ENCODE assay signal across 15 cellular contexts in genomic region chr16:86585821-86586611, GRCh38. TPM values are rescaled to one million over a fixed set of nuclear protein-coding genes. Genes with fewer than 3 reads are reported as not detected.
A peak's percentile ranks its signal among the peaks of the same experiment; 100 is the strongest.
DNase-seq lines count a peak whose midpoint lies in the region; ATAC-seq and TF ChIP-seq lines count a peak whose summit lies in the region.
"Had no signal": no experiment of that assay in that cellular context is flagged by ENCODE, and none has a peak within 500 bp of the region (broad histone marks: within the 10 kb centered on the region; RNA-seq: fewer than 3 reads in every experiment).

No MANE protein-coding gene starts in this region.

- H3K9me3 ChIP-seq in Panc1 (ENCODE audit: control insufficient read depth, insufficient read depth, low read depth, low read length) (no peaks in the 10 kb centered on the region), parathyroid adenoma (ENCODE audit: control insufficient read depth, low read length) (no peaks in the 10 kb centered on the region), prostate gland (no peaks in the 10 kb centered on the region)
- H3K9me3 ChIP-seq: BLaER1 had no signal

- H3K36me3 ChIP-seq in Panc1 (ENCODE audit: control insufficient read depth, insufficient read depth, low read length) = no peaks in the 10 kb centered on the region
- no peaks in the 10 kb centered on the region for H3K36me3 ChIP-seq in parathyroid adenoma (ENCODE audit: control insufficient read depth, insufficient read depth, low read length)
- H3K36me3 ChIP-seq in prostate gland = no peaks in the 10 kb centered on the region
- H3K36me3 ChIP-seq: BLaER1 had no signal

- intact Hi-C loops in Panc1 (cut with micrococcal nuclease; ENCODE audit: unreplicated experiment) = no loop called here
- intact Hi-C loops in prostate gland (cut with DNase I) = no loop called here

- no peaks in the 10 kb centered on the region for H3K27me3 ChIP-seq in Panc1 (ENCODE audit: control insufficient read depth, insufficient read depth, low read length)
- no peaks in the 10 kb centered on the region for H3K27me3 ChIP-seq in parathyroid adenoma (ENCODE audit: control insufficient read depth, insufficient read depth, low read length)
- no peaks in the 10 kb centered on the region for H3K27me3 ChIP-seq in prostate gland (replicated peaks; ENCODE audit: insufficient read depth)

- H3K4me1 ChIP-seq in Panc1 (ENCODE audit: control insufficient read depth, insufficient read depth, low read length) (peaks cover 63% of the 10 kb centered on the region), parathyroid adenoma (no peaks in the 10 kb centered on the region), prostate gland (replicated peaks) (no peaks in the 10 kb centered on the region)
- H3K4me1 ChIP-seq: BLaER1 had no signal

- no peaks in the 10 kb centered on the region for H3K79me2 ChIP-seq in parathyroid adenoma

- DNase-seq in AG08396 (ENCODE audit: low spot score) (peak; percentile 70), Panc1 (ENCODE audit: low read depth, low spot score) (no peak), epithelial cell of prostate (ENCODE audit: low read depth, low spot score) (no peak), prostate gland (ENCODE audit: low spot score) (no peak), NCI-H2196 (lab: John Stamatoyannopoulos, UW; ENCODE audit: unreplicated experiment) (no peak), LoVo (ENCODE audit: low spot score) (no peak)
- DNase-seq: activated CD4-positive, alpha-beta memory T cell treated with anti-CD3 and anti-CD28 coated beads, Interleukin-2, amount 10 ng/mL, durations not matched to agents 7 days and 5 days; H9; NCI-H187 treated with DMSO at 0.1 percent for 48 hours; NK-92 treated with Interleukin-12 subunit alpha and Interleukin-12 subunit beta, amount 100 ng/mL, for 24 hours; stimulated activated CD4-positive, alpha-beta T cell treated with anti-CD3 and anti-CD28 coated beads, Interleukin-4, amount 100 ng/mL, for 4 hours; substantia nigra had no signal

- no peak overlapping the region for H2AFZ ChIP-seq in parathyroid adenoma

- H3K9ac ChIP-seq in parathyroid adenoma = no peak overlapping the region
- H3K9ac ChIP-seq: BLaER1 had no signal

- ATAC-seq in Panc1 = 0 out of 2 replicates have a peak, but pooled peaks have one; percentile 11
- ATAC-seq in HG03354 (IDR thresholded peaks at IDR 0.05; ENCODE audit: poor library complexity, severe bottlenecking, unreplicated experiment) = no peak

- no peak for TF ChIP-seq POLR2A in prostate gland (IDR thresholded peaks at IDR 0.05)

- POLR2A ChIA-PET in Panc1 (lab: Charles Lee) = interaction anchor here (0.5 kb wide), 1 partner anchor 732 kb away, joined by 5 read pairs; no protein-coding TSS in a partner anchor

- peak overlapping the region in 1 of 2 experiments; percentile 25; a peak in 2 of 4 replicates for H3K4me3 ChIP-seq in Panc1 (ENCODE audit: low read depth in 2 of 2, low read length in 2 of 2)
- no peak overlapping the region for H3K4me3 ChIP-seq in parathyroid adenoma (ENCODE audit: low read depth, low read length)
- no peak overlapping the region for H3K4me3 ChIP-seq in prostate gland
- H3K4me3 ChIP-seq: BLaER1 had no signal

- 72% methylated on average over 10 of the region's 10 CpGs for WGBS in prostate gland

- BruUV-seq in Panc1 (replicated peaks; lab: Mats Ljungman, UMichigan) = no TSS peak

- in situ Hi-C loops in Panc1 (cut with HindIII; ENCODE audit: low pct_unique_long_range_greater_than_20kb, low sequenced_read_pairs) = no loop called here

- no peak for TF ChIP-seq CTCF in Panc1 (IDR thresholded peaks at IDR 0.05)
- TF ChIP-seq CTCF in parathyroid adenoma (IDR thresholded peaks at IDR 0.05) = no peak
- no peak for TF ChIP-seq CTCF in prostate gland (IDR thresholded peaks at IDR 0.05)

- H3K4me2 ChIP-seq in parathyroid adenoma (ENCODE audit: low read length) = no peak overlapping the region
- H3K4me2 ChIP-seq: BLaER1 had no signal

- CTCF ChIA-PET in Panc1 (lab: Charles Lee) = interaction anchor here (0.7 kb wide), 1 partner anchor 8 kb away, joined by 3 read pairs; no protein-coding TSS in a partner anchor

- H3K27ac ChIP-seq in Panc1 (ENCODE audit: low read length) (peak overlapping the region; percentile 97), epithelial cell of prostate (peak overlapping the region; percentile 61), parathyroid adenoma (peak overlapping the region; percentile 17), prostate gland (no peak overlapping the region)
- H3K27ac ChIP-seq: BLaER1 had no signal

RNA-seq across cellular contexts. Expression of gene FOXL1, which starts 7.7 kb away (rescaled TPM):
- total RNA-seq in Panc1 (2021; ENCODE audit: unreplicated experiment) = 9.3 TPM
- 22.1 TPM for polyA plus RNA-seq in Panc1 (2012; ENCODE audit: insufficient read length)
- 1 to 10 TPM in 1 of 2 donors, under 1 TPM in 1; 0.87 to 8.6 TPM for total RNA-seq in prostate gland
- total RNA-seq: activated CD4-positive, alpha-beta memory T cell treated with anti-CD3 and anti-CD28 coated beads, Interleukin-2, amount 10 ng/mL, durations not matched to agents 7 days and 5 days had no signal

RNA-seq across cellular contexts. Expression of gene FOXC2, which starts 19.4 kb away (rescaled TPM):
- total RNA-seq in Panc1 (2021; ENCODE audit: unreplicated experiment) (14.9 TPM), prostate gland (1 to 10 TPM in 1 of 2 donors, under 1 TPM in 1; 0.41 to 6.5 TPM)
- 19.8 TPM for polyA plus RNA-seq in Panc1 (2012; ENCODE audit: insufficient read length)
- total RNA-seq: activated CD4-positive, alpha-beta memory T cell treated with anti-CD3 and anti-CD28 coated beads, Interleukin-2, amount 10 ng/mL, durations not matched to agents 7 days and 5 days; H9 had no signal

RNA-seq across cellular contexts. Expression of gene MTHFSD, which starts 31.0 kb away (rescaled TPM):
- total RNA-seq in Panc1 (2021; ENCODE audit: unreplicated experiment) = 16.5 TPM
- polyA plus RNA-seq in Panc1 (2012; ENCODE audit: insufficient read length) = 9.5 TPM
- total RNA-seq in prostate gland = 10 to 100 TPM; 23.7 to 43.8 TPM

Comparison
In these comparisons a context has a peak if more than half of its experiments do, and no peak if none do; other contexts are left out.
1. H3K27ac ChIP-seq: peak in Panc1 (single experiment), epithelial cell of prostate (single experiment) and parathyroid adenoma (single experiment); none in prostate gland (0 of 2).